10 cellular contexts compared by ENCODE assay signal in the genomic region with DNA sequence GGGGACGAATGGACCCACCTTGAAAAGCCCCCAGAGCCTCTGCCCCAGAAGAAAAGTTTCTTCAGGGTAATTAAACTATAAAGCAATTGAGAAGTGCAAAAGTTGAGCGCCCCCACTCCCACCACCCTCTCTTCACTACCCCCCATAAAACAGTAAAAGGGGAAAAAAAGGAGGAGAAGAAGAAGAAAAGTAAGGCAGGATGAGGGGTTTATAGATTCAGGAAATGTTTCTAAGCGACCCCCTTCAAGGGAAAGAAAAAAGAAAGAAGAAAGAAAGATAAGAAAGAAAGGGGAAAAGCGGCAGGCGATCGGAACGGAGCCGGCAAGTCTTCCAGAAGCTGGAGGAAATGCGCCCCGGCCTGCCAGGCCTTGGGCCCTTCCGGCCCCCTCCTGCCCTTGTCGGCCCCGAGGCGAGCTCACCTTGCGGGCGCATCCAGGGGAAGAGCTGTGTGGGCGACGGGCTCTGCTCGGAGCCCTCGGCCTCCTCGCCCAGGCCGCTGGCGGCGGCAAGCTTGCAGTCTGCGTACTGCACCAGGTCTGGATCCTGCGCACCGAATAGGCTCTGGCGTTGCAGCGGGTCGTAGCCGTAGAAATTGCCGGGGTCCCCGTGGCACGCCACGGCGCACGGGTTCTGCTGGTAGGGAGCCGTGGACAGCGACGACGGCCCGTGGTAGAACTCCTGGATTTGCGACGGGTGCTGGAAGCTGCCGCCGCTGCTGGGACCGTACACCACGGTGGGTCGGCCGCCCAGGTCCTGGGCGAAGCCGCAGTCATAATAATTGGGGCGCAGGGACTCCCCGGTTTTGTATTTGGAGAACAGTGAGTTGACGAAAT. TPM values are rescaled to one million over a fixed set of nuclear protein-coding genes. Genes with fewer than 3 reads are reported as not detected.
DNase-seq lines count a peak whose midpoint lies in the region; ATAC-seq, FAIRE-seq and TF ChIP-seq lines count a peak whose summit lies in the region.
"Had no signal": no experiment of that assay in that cellular context is flagged by ENCODE, and none has a peak within 500 bp of the region (broad histone marks: within the 10 kb centered on the region; RNA-seq: fewer than 3 reads in every experiment).

No MANE protein-coding gene starts in this region.

- no peak overlapping the region; the same call in 2 of the 3 replicates for H3K4me3 Mint-ChIP-seq in GM23338

- H3K27ac ChIP-seq in GM23338 (ENCODE audit: low read depth) (no peak overlapping the region), endothelial cell of umbilical vein (ENCODE audit: insufficient read depth, low read depth, low read length) (no peak overlapping the region)

- peaks cover 30% of the 10 kb centered on the region for H3F3A ChIP-seq in GM23338 (replicated peaks; ENCODE audit: low read depth)

- no peak overlapping the region for H3K27ac Mint-ChIP-seq in GM23338

- no peaks in the 10 kb centered on the region for H3K79me2 ChIP-seq in GM23338 (replicated peaks; ENCODE audit: insufficient read depth)
- peaks cover 19% of the 10 kb centered on the region for H3K79me2 ChIP-seq in endothelial cell of umbilical vein (ENCODE audit: control insufficient read depth, insufficient read depth, low read length)

- intact Hi-C loops in endothelial cell of umbilical vein (cut with micrococcal nuclease) = no loop called here

- peaks cover 45% of the 10 kb centered on the region for H3K4me1 ChIP-seq in GM23338 (ENCODE audit: insufficient read depth)
- H3K4me1 ChIP-seq in endothelial cell of umbilical vein (ENCODE audit: control insufficient read depth, extremely low read depth, insufficient read depth, low read length) = peaks cover 44% of the 10 kb centered on the region
- H3K4me1 ChIP-seq in skeletal muscle satellite cell (ENCODE audit: control insufficient read depth, insufficient read depth, low read length) = peaks cover 31% of the 10 kb centered on the region

- peaks cover 34% of the 10 kb centered on the region for H3K4me1 Mint-ChIP-seq in GM23338

- H3K9me1 ChIP-seq in endothelial cell of umbilical vein (replicated peaks; ENCODE audit: control insufficient read depth, extremely low read depth, insufficient read depth, low read length) = no peaks in the 10 kb centered on the region

- H3K36me3 ChIP-seq in GM23338 (ENCODE audit: insufficient read depth) = no peaks in the 10 kb centered on the region
- no peaks in the 10 kb centered on the region for H3K36me3 ChIP-seq in endothelial cell of umbilical vein (ENCODE audit: control insufficient read depth in 2 of 2, extremely low read depth in 1 of 2, insufficient read depth in 2 of 2, low read length in 2 of 2)
- H3K36me3 ChIP-seq in skeletal muscle satellite cell (ENCODE audit: insufficient read depth, low read length) = no peaks in the 10 kb centered on the region

- TF ChIP-seq CTCF in GM23338 (conservative IDR thresholded peaks at IDR 0.05; ENCODE audit: low read depth in 2 of 2) (no peak), endothelial cell of umbilical vein (IDR thresholded peaks at IDR 0.05; ENCODE audit: extremely low read depth in 1 of 2, insufficient read depth in 1 of 2, low read depth in 1 of 2, low read length in 2 of 2) (no peak)

- no peaks in the 10 kb centered on the region; the same call in 2 of the 3 replicates for H3K36me3 Mint-ChIP-seq in GM23338 (ENCODE audit: low read depth)

- H3K27me3 ChIP-seq in GM23338 (ENCODE audit: insufficient read depth) (peaks cover 100% of the 10 kb centered on the region), endothelial cell of umbilical vein (ENCODE audit: control insufficient read depth in 2 of 2, insufficient read depth in 2 of 2, low read length in 2 of 2) (peaks cover 32 to 38% of the 10 kb centered on the region in 2 experiments), skeletal muscle satellite cell (ENCODE audit: control insufficient read depth, insufficient read depth, low read length) (peaks cover 52% of the 10 kb centered on the region)

- H3K9me3 Mint-ChIP-seq in GM23338 = peaks cover 7% of the 10 kb centered on the region; the same call in 2 of the 3 replicates

- DNase-seq in GM23338 (ENCODE audit: low spot score) = peak; percentile 60
- DNase-seq in SW480 (ENCODE audit: low spot score) = peak; percentile 54
- DNase-seq in endothelial cell of umbilical vein (ENCODE audit: low read depth, low spot score) = peak; percentile 60
- DNase-seq in hepatic stellate cell (ENCODE audit: low spot score) = no peak
- no peak for DNase-seq in RCC 7860 (ENCODE audit: low spot score)
- DNase-seq in effector CD4-positive, alpha-beta T cell = no peak
- DNase-seq: T1000 had no signal

- no peak overlapping the region for H2AFZ ChIP-seq in GM23338
- H2AFZ ChIP-seq in endothelial cell of umbilical vein (ENCODE audit: low read depth, low read length) = peak overlapping the region; percentile 90

- dilution Hi-C loops in endothelial cell of umbilical vein (cut with MboI; ENCODE audit: extremely low pct_ligation_motif_present, low sequenced_read_pairs) = no loop called here

- H3K9me2 ChIP-seq in GM23338 (ENCODE audit: insufficient read depth) = no peaks in the 10 kb centered on the region

- POLR2A ChIA-PET in endothelial cell of umbilical vein (lab: Charles Lee) = interaction anchor here (0.6 to 1.2 kb wide), 3 partner anchors 9 to 416 kb away, joined by 3 to 7 read pairs (median 4); partner anchors contain the start of gene HOXB6

- H3K4me2 ChIP-seq in GM23338 (peak overlapping the region; percentile 62; the same call in 1 of the 2 replicates), endothelial cell of umbilical vein (ENCODE audit: insufficient read depth, low read length) (peak overlapping the region; percentile 82), skeletal muscle satellite cell (ENCODE audit: low read length) (peak overlapping the region; percentile 56)

- TF ChIP-seq POLR2A in endothelial cell of umbilical vein (IDR thresholded peaks at IDR 0.05; ENCODE audit: low read depth, low read length) = no peak

- H3K4me3 ChIP-seq in GM23338 (0 out of 2 replicates have a peak overlapping the region, but pooled peaks have one; percentile 30), endothelial cell of umbilical vein (replicated peaks in 1 of 3; ENCODE audit: insufficient read depth in 1 of 3, low read depth in 1 of 3, low read length in 3 of 3) (peak overlapping the region; percentile 46 to 52 (median 52)), skeletal muscle satellite cell (ENCODE audit: low read length) (peak overlapping the region; percentile 34)

- H3K27me3 Mint-ChIP-seq in GM23338 (ENCODE audit: insufficient read depth, low read depth, poor library complexity) = peaks cover 99% of the 10 kb centered on the region

- H4K20me1 ChIP-seq in GM23338 (replicated peaks; ENCODE audit: insufficient read depth) = peaks cover 44% of the 10 kb centered on the region
- H4K20me1 ChIP-seq in endothelial cell of umbilical vein (replicated peaks; ENCODE audit: control insufficient read depth, extremely low read depth, insufficient read depth, low read length) = no peaks in the 10 kb centered on the region

- peak overlapping the region; percentile 19 for H3K9ac ChIP-seq in endothelial cell of umbilical vein (replicated peaks; ENCODE audit: extremely low read depth, insufficient read depth, low read length)
- no peak overlapping the region for H3K9ac ChIP-seq in skeletal muscle satellite cell (ENCODE audit: low read depth, low read length)

- peak; percentile 5 for ATAC-seq in GM23338
- ATAC-seq in GM21786 (IDR thresholded peaks at IDR 0.05; ENCODE audit: unreplicated experiment) = no peak

- no TSS peak for BruUV-seq in endothelial cell of umbilical vein (replicated peaks; lab: Mats Ljungman, UMichigan)

- FAIRE-seq in endothelial cell of umbilical vein (lab: Jason Lieb, UNC) (peak; percentile 58), RCC 7860 (lab: Jason Lieb, UNC) (no peak)

- CTCF ChIA-PET in endothelial cell of umbilical vein (lab: Charles Lee) = interaction anchor here (0.6 to 4.9 kb wide), 19 partner anchors 10 to 462 kb away, joined by 3 to 26 read pairs (median 5); partner anchors contain the start of gene HOXB9

- H3K9me3 ChIP-seq in endothelial cell of umbilical vein (replicated peaks; ENCODE audit: control insufficient read depth, insufficient read depth, low read length) (no peaks in the 10 kb centered on the region), skeletal muscle satellite cell (replicated peaks; ENCODE audit: low read length) (no peaks in the 10 kb centered on the region)

RNA-seq across cellular contexts. Expression of gene HOXB8, which starts 1.0 kb away (rescaled TPM):
- total RNA-seq in GM23338 (2014; rRNA removed; shearing (Covaris generic)) = not detected in 2 replicates
- polyA plus RNA-seq in GM23338 (2016; fragmentation: Nextera tagmentation; extraction: Ambion mirVana) (not detected in 2 replicates), endothelial cell of umbilical vein (1.6 and 2.4 TPM in 2 replicates)
- 1.7 and 2.0 TPM in 2 replicates for total RNA-seq in endothelial cell of umbilical vein
- polyA plus RNA-seq in endothelial cell of umbilical vein (2011; cell fraction: cytosol; rRNA removed) = 0.81 and 0.86 TPM in 2 replicates
- 0.63 and 0.96 TPM in 2 replicates for polyA plus RNA-seq in endothelial cell of umbilical vein (2011; cell fraction: nucleus; rRNA removed)
- polyA plus RNA-seq in endothelial cell of umbilical vein (2012) = 3.4 and 3.6 TPM in 2 replicates
- polyA minus RNA-seq in endothelial cell of umbilical vein = 0.25 and 1.7 TPM in 2 replicates
- not detected for polyA minus RNA-seq in endothelial cell of umbilical vein (2011; cell fraction: cytosol; rRNA and poly(A)+ RNA removed)
- 0.67 and 0.91 TPM in 2 replicates for polyA minus RNA-seq in endothelial cell of umbilical vein (2011; cell fraction: nucleus; rRNA and poly(A)+ RNA removed)
- not detected in 2 replicates for total RNA-seq in skeletal muscle satellite cell (2012; rRNA removed)
- polyA plus RNA-seq: esophagus had no signal

RNA-seq across cellular contexts. Expression of gene HOXB7, which starts 3.3 kb away (rescaled TPM):
- total RNA-seq in GM23338 (2014; rRNA removed; shearing (Covaris generic)) = not detected in 2 replicates
- polyA plus RNA-seq in GM23338 (2016; fragmentation: Nextera tagmentation; extraction: Ambion mirVana) = not detected in 2 replicates
- total RNA-seq in endothelial cell of umbilical vein = 24.5 and 29.8 TPM in 2 replicates
- 23.5 and 24.2 TPM in 2 replicates for polyA plus RNA-seq in endothelial cell of umbilical vein
- polyA plus RNA-seq in endothelial cell of umbilical vein (2011; cell fraction: cytosol; rRNA removed) = 18.2 and 21.3 TPM in 2 replicates
- 5.5 and 6.9 TPM in 2 replicates for polyA plus RNA-seq in endothelial cell of umbilical vein (2011; cell fraction: nucleus; rRNA removed)
- 26.0 and 33.3 TPM in 2 replicates for polyA plus RNA-seq in endothelial cell of umbilical vein (2012)
- polyA minus RNA-seq in endothelial cell of umbilical vein = 8.2 and 9.4 TPM in 2 replicates
- 10.9 TPM for polyA minus RNA-seq in endothelial cell of umbilical vein (2011; cell fraction: cytosol; rRNA and poly(A)+ RNA removed)
- 1.3 and 1.5 TPM in 2 replicates for polyA minus RNA-seq in endothelial cell of umbilical vein (2011; cell fraction: nucleus; rRNA and poly(A)+ RNA removed)
- total RNA-seq in skeletal muscle satellite cell (2012; rRNA removed) = 1.5 and 4.1 TPM in 2 replicates

RNA-seq across cellular contexts. Expression of gene HOXB6, which starts 9.3 kb away (rescaled TPM):
- not detected in 2 replicates for total RNA-seq in GM23338 (2014; rRNA removed; shearing (Covaris generic))
- polyA plus RNA-seq in GM23338 (2016; fragmentation: Nextera tagmentation; extraction: Ambion mirVana) = not detected in 2 replicates
- 24.0 and 27.4 TPM in 2 replicates for total RNA-seq in endothelial cell of umbilical vein
- 8.8 and 10.0 TPM in 2 replicates for polyA plus RNA-seq in endothelial cell of umbilical vein
- 4.3 and 6.1 TPM in 2 replicates for polyA plus RNA-seq in endothelial cell of umbilical vein (2011; cell fraction: cytosol; rRNA removed)
- polyA plus RNA-seq in endothelial cell of umbilical vein (2011; cell fraction: nucleus; rRNA removed) = 42.1 and 47.5 TPM in 2 replicates
- 12.4 and 13.8 TPM in 2 replicates for polyA plus RNA-seq in endothelial cell of umbilical vein (2012)
- 3.9 and 7.0 TPM in 2 replicates for polyA minus RNA-seq in endothelial cell of umbilical vein
- 2.8 TPM for polyA minus RNA-seq in endothelial cell of umbilical vein (2011; cell fraction: cytosol; rRNA and poly(A)+ RNA removed)
- polyA minus RNA-seq in endothelial cell of umbilical vein (2011; cell fraction: nucleus; rRNA and poly(A)+ RNA removed) = 9.1 and 16.5 TPM in 2 replicates
- total RNA-seq in skeletal muscle satellite cell (2012; rRNA removed) = 5.5 and 6.6 TPM in 2 replicates

RNA-seq across cellular contexts. Expression of gene HOXB9, which starts 12.1 kb away (rescaled TPM):
- total RNA-seq in GM23338 (2014; rRNA removed; shearing (Covaris generic)) = not detected in 2 replicates
- not detected in 2 replicates for polyA plus RNA-seq in GM23338 (2016; fragmentation: Nextera tagmentation; extraction: Ambion mirVana)
- 0.69 and 1.1 TPM in 2 replicates for total RNA-seq in endothelial cell of umbilical vein
- polyA plus RNA-seq in endothelial cell of umbilical vein = 0.49 and 0.79 TPM in 2 replicates
- 0.62 and 0.82 TPM in 2 replicates for polyA plus RNA-seq in endothelial cell of umbilical vein (2011; cell fraction: cytosol; rRNA removed)
- polyA plus RNA-seq in endothelial cell of umbilical vein (2011; cell fraction: nucleus; rRNA removed) = 0.50 and 0.54 TPM in 2 replicates
- 0.98 and 1.4 TPM in 2 replicates for polyA plus RNA-seq in endothelial cell of umbilical vein (2012)
- 1.3 and 2.6 TPM in 2 replicates for polyA minus RNA-seq in endothelial cell of umbilical vein
- not detected for polyA minus RNA-seq in endothelial cell of umbilical vein (2011; cell fraction: cytosol; rRNA and poly(A)+ RNA removed)
- polyA minus RNA-seq in endothelial cell of umbilical vein (2011; cell fraction: nucleus; rRNA and poly(A)+ RNA removed) = 0.24 and 0.38 TPM in 2 replicates
- 0.25 TPM in 1 of 2 replicates, not detected in the other for total RNA-seq in skeletal muscle satellite cell (2012; rRNA removed)

RNA-seq across cellular contexts. Expression of gene HOXB5, which starts 20.5 kb away (rescaled TPM):
- not detected in 2 replicates for total RNA-seq in GM23338 (2014; rRNA removed; shearing (Covaris generic))
- polyA plus RNA-seq in GM23338 (2016; fragmentation: Nextera tagmentation; extraction: Ambion mirVana) (not detected in 2 replicates), endothelial cell of umbilical vein (2.0 and 2.6 TPM in 2 replicates)
- 7.3 and 8.5 TPM in 2 replicates for total RNA-seq in endothelial cell of umbilical vein
- 1.0 and 1.1 TPM in 2 replicates for polyA plus RNA-seq in endothelial cell of umbilical vein (2011; cell fraction: cytosol; rRNA removed)
- 13.1 and 13.2 TPM in 2 replicates for polyA plus RNA-seq in endothelial cell of umbilical vein (2011; cell fraction: nucleus; rRNA removed)
- 3.3 and 3.5 TPM in 2 replicates for polyA plus RNA-seq in endothelial cell of umbilical vein (2012)
- polyA minus RNA-seq in endothelial cell of umbilical vein = 0.57 and 0.58 TPM in 2 replicates
- polyA minus RNA-seq in endothelial cell of umbilical vein (2011; cell fraction: cytosol; rRNA and poly(A)+ RNA removed) = 0.82 TPM
- 2.5 and 2.6 TPM in 2 replicates for polyA minus RNA-seq in endothelial cell of umbilical vein (2011; cell fraction: nucleus; rRNA and poly(A)+ RNA removed)
- total RNA-seq in skeletal muscle satellite cell (2012; rRNA removed) = under 0.01 TPM in 2 replicates

Comparison
In these comparisons a context has a peak if more than half of its experiments do, and no peak if none do; other contexts are left out.
1. DNase-seq: peak in GM23338 (single experiment), SW480 (single experiment) and endothelial cell of umbilical vein (single experiment); none in hepatic stellate cell (single experiment), RCC 7860 (single experiment) and effector CD4-positive, alpha-beta T cell (single experiment).
2. RNA of gene HOXB7, which starts 3.3 kb away (total RNA-seq): 24.5 to 29.8 TPM in endothelial cell of umbilical vein; not detected in GM23338; every median in the first group is over 10 times any median in the second.
3. RNA of gene HOXB6, which starts 9.3 kb away (total RNA-seq): 24.0 to 27.4 TPM in endothelial cell of umbilical vein; not detected in GM23338; every median in the first group is over 10 times any median in the second.
4. Peak in every context shown above with its lines, with median percentiles within 50 percentile points of each other: H3K4me2 ChIP-seq and H3K4me3 ChIP-seq.